In the genomic region with DNA sequence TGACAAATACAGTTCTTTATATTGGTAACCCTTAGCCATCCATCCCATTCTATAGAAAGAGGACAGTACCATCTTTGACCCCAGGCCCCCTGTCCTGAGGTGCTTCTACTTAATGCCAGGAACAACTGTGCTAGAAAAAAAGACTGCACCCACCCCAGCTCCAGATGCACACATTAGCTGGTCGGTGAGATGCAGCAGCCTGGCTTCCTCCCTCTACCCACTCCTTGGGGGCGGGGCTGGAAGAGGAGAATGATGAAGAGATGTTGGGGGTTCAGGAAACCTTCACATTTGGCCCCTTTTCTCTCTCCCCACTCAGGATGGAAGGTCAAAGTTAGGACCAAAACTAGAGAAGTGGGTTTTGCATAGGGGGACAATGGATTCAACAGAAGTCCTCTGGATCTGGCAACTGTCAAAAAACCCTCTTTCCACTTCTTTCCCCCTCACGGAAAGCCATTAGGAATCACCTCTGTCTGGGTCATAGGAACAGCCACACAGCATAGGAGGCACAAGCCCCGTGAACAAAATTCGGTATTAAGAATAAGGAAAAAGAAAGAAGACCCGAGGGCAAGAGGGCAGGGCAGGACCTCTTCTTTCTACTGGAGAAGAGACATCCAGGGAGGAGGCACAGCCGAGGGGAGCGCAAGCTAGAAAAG, we compare ENCODE assay signal across 9 cellular contexts. TPM values are rescaled to one million over a fixed set of nuclear protein-coding genes. Genes with fewer than 3 reads are reported as not detected.
DNase-seq lines count a peak whose midpoint lies in the region; ATAC-seq and TF ChIP-seq lines count a peak whose summit lies in the region.
"Had no signal": no experiment of that assay in that cellular context is flagged by ENCODE, and none has a peak within 500 bp of the region (broad histone marks: within the 10 kb centered on the region; RNA-seq: fewer than 3 reads in every experiment).

No MANE protein-coding gene starts in this region.

- peak overlapping the region; percentile 75 for H3K4me3 Mint-ChIP-seq in activated T-helper 2 cell treated with anti-CD3 and anti-CD28 coated beads, Interferon-gamma antibody, Interleukin-2, Interleukin-4, amounts not matched to agents 10 μg/mL and 5 μg/mL and 100 μg/mL, durations not matched to agents 14 hours and 24 hours and 36 hours (ENCODE audit: low read depth)

- ATAC-seq in heart left ventricle (no peak), Right ventricle myocardium superior (ENCODE audit: poor library complexity) (no peak), thoracic aorta (ENCODE audit: insufficient number of reproducible peaks, low FRiP score, low read depth) (no peak), GM18907 (IDR thresholded peaks at IDR 0.05; ENCODE audit: unreplicated experiment) (no peak)

- intact Hi-C loops in heart left ventricle (cut with DNase I) (no loop called here), Right ventricle myocardium superior (cut with DNase I) (no loop called here)
- intact Hi-C loops in activated T-helper 2 cell treated with anti-CD3 and anti-CD28 coated beads, Interferon-gamma antibody, Interleukin-2, Interleukin-4, amounts not matched to agents 10 μg/mL and 5 μg/mL and 100 μg/mL, durations not matched to agents 14 hours and 24 hours and 36 hours (cut with micrococcal nuclease), result loop anchor here (1.0 to 5.0 kb wide), 6 partner anchors 39 to 459 kb away; a partner anchor contains a TSS

- H3K4me3 ChIP-seq in heart left ventricle (peak overlapping the region; percentile 13 to 62 (median 48)), thoracic aorta (peak overlapping the region; percentile 82)

- peaks cover 29% of the 10 kb centered on the region for H3K4me1 Mint-ChIP-seq in activated T-helper 2 cell treated with anti-CD3 and anti-CD28 coated beads, Interferon-gamma antibody, Interleukin-2, Interleukin-4, amounts not matched to agents 10 μg/mL and 5 μg/mL and 100 μg/mL, durations not matched to agents 14 hours and 24 hours and 36 hours (ENCODE audit: low read depth)

- no peaks in the 10 kb centered on the region for H3K36me3 Mint-ChIP-seq in activated T-helper 2 cell treated with anti-CD3 and anti-CD28 coated beads, Interferon-gamma antibody, Interleukin-2, Interleukin-4, amounts not matched to agents 10 μg/mL and 5 μg/mL and 100 μg/mL, durations not matched to agents 14 hours and 24 hours and 36 hours (ENCODE audit: low read depth)

- peaks cover 45% of the 10 kb centered on the region for H3K27me3 Mint-ChIP-seq in activated T-helper 2 cell treated with anti-CD3 and anti-CD28 coated beads, Interferon-gamma antibody, Interleukin-2, Interleukin-4, amounts not matched to agents 10 μg/mL and 5 μg/mL and 100 μg/mL, durations not matched to agents 14 hours and 24 hours and 36 hours (ENCODE audit: low read depth)

- H3K27ac ChIP-seq in heart left ventricle (no peak overlapping the region), thoracic aorta (no peak overlapping the region)

- 10 to 16% (median 14%) methylated on average over 8 of the region's 8 CpGs for WGBS in heart left ventricle, 4 donors

- H3K27me3 ChIP-seq in heart left ventricle, result peaks cover 0 to 45% (median 23%) of the 10 kb centered on the region in 9 donors
- H3K27me3 ChIP-seq in thoracic aorta (replicated peaks; ENCODE audit: insufficient read depth), result no peaks in the 10 kb centered on the region

- peaks cover 0 to 39% (median 16%) of the 10 kb centered on the region in 12 donors for H3K4me1 ChIP-seq in heart left ventricle
- peaks cover 6 to 23% of the 10 kb centered on the region in 2 donors for H3K4me1 ChIP-seq in thoracic aorta (ENCODE audit: control insufficient read depth in 1 of 2, low read depth in 2 of 2)

- H3K27ac Mint-ChIP-seq in activated T-helper 2 cell treated with anti-CD3 and anti-CD28 coated beads, Interferon-gamma antibody, Interleukin-2, Interleukin-4, amounts not matched to agents 10 μg/mL and 5 μg/mL and 100 μg/mL, durations not matched to agents 14 hours and 24 hours and 36 hours, result peak overlapping the region; percentile 23

- H3K36me3 ChIP-seq in heart left ventricle (no peaks in the 10 kb centered on the region), thoracic aorta (no peaks in the 10 kb centered on the region)

- H3K9me3 ChIP-seq in heart left ventricle (no peaks in the 10 kb centered on the region), thoracic aorta (no peaks in the 10 kb centered on the region)

- no peak for TF ChIP-seq POLR2A in heart left ventricle (IDR thresholded peaks at IDR 0.05)

- no peaks in the 10 kb centered on the region for H3K9me3 Mint-ChIP-seq in activated T-helper 2 cell treated with anti-CD3 and anti-CD28 coated beads, Interferon-gamma antibody, Interleukin-2, Interleukin-4, amounts not matched to agents 10 μg/mL and 5 μg/mL and 100 μg/mL, durations not matched to agents 14 hours and 24 hours and 36 hours
- H3K9me3 Mint-ChIP-seq: activated naive CD4-positive, alpha-beta T cell treated with anti-CD3 and anti-CD28 coated beads, Interleukin-2, amount 50 U/mL, for 72 hours had no signal

- DNase-seq in heart left ventricle, result no peak
- no peak for DNase-seq in Right ventricle myocardium superior
- no peak for DNase-seq in activated T-helper 2 cell treated with anti-CD3 and anti-CD28 coated beads, Interferon-gamma antibody, Interleukin-2, Interleukin-4, amounts not matched to agents 10 μg/mL and 5 μg/mL and 100 μg/mL, durations not matched to agents 14 hours and 24 hours and 36 hours (ENCODE audit: low spot score)
- DNase-seq in left kidney (ENCODE audit: low read depth, low spot score), result peak; percentile 12
- DNase-seq in thoracic aorta (ENCODE audit: low spot score), result no peak
- DNase-seq in AG08396 (ENCODE audit: low spot score), result no peak
- DNase-seq in hepatic stellate cell (ENCODE audit: low spot score), result no peak

- TF ChIP-seq CTCF in heart left ventricle (IDR thresholded peaks at IDR 0.05), result no peak
- no peak for TF ChIP-seq CTCF in thoracic aorta (IDR thresholded peaks at IDR 0.05)

RNA-seq across cellular contexts. Expression of a gene that starts 0.8 kb away (rescaled TPM):
- total RNA-seq in heart left ventricle (1 to 10 TPM in 4 of 9 donors, under 1 TPM in 5; 0.24 to 3.4 (median 0.63) TPM), Right ventricle myocardium superior (1.0 TPM), thoracic aorta (1 to 10 TPM; 2.1 to 5.3 TPM)
- polyA plus RNA-seq in heart left ventricle, result under 1 TPM; 0.23 to 0.26 TPM
- total RNA-seq in activated T-helper 2 cell treated with anti-CD3 and anti-CD28 coated beads, Interferon-gamma antibody, Interleukin-2, Interleukin-4, amounts not matched to agents 10 μg/mL and 5 μg/mL and 100 μg/mL, durations not matched to agents 14 hours and 24 hours and 36 hours, result 5.0 and 5.5 TPM in 2 replicates

RNA-seq across cellular contexts. Expression of a gene that starts 38.8 kb away (rescaled TPM):
- 10 to 100 TPM; 39.9 to 58.3 (median 46.5) TPM for total RNA-seq in heart left ventricle
- polyA plus RNA-seq in heart left ventricle, result 10 to 100 TPM; 38.8 to 79.5 TPM
- 39.7 TPM for total RNA-seq in Right ventricle myocardium superior
- total RNA-seq in activated T-helper 2 cell treated with anti-CD3 and anti-CD28 coated beads, Interferon-gamma antibody, Interleukin-2, Interleukin-4, amounts not matched to agents 10 μg/mL and 5 μg/mL and 100 μg/mL, durations not matched to agents 14 hours and 24 hours and 36 hours, result 20.8 and 21.9 TPM in 2 replicates
- 10 to 100 TPM; 27.9 to 35.3 TPM for total RNA-seq in thoracic aorta
